Comparison of ENCODE assay signal across 8 cellular contexts in the genomic region with DNA sequence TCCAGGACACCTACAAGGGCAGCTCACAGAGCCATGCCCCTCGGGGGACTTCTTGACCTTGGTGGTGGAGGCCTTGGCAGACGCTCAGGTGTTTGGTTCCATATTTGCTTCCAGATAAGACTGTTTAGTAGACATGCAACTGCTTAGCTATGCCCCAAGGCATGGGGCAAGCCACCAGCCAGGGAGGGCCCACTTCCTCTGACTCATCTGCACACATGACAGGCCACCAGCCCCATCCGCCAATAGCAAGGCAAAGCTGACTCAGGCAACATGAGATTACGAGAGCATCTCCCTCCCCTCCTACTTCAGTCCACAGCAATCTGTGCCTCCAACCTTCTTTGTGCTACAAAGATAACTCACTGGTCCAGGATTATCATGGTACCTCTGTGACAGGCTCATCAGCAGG. TPM values are rescaled to one million over a fixed set of nuclear protein-coding genes. Genes with fewer than 3 reads are reported as not detected.
A peak's percentile ranks its signal among the peaks of the same experiment; 100 is the strongest.
DNase-seq lines count a peak whose midpoint lies in the region; FAIRE-seq and TF ChIP-seq lines count a peak whose summit lies in the region.
"Had no signal": no experiment of that assay in that cellular context is flagged by ENCODE, and none has a peak within 500 bp of the region (broad histone marks: within the 10 kb centered on the region; RNA-seq: fewer than 3 reads in every experiment).

No MANE protein-coding gene starts in this region.

- no peak for TF ChIP-seq CTCF in cardiac fibroblast (IDR thresholded peaks at IDR 0.05; ENCODE audit: low read depth, low read length)

- peak; percentile 96 for FAIRE-seq in H54 (lab: Jason Lieb, UNC)
- FAIRE-seq: endometrium had no signal

- TF ChIP-seq POLR2A in H54 (IDR thresholded peaks at IDR 0.05; ENCODE audit: low read depth, low read length): peak; percentile 11; the same call in 1 of the 2 replicates

- DNase-seq in H54 (ENCODE audit: insufficient read length, low spot score): peak; percentile 94
- DNase-seq in NOMO-1 treated with DMSO at 0.1 percent for 48 hours (lab: John Stamatoyannopoulos, UW; ENCODE audit: unreplicated experiment): peak; percentile 75
- peak; percentile 58 to 84 for DNase-seq in cardiac fibroblast (ENCODE audit: low read depth in 2 of 2)
- DNase-seq in renal cortical epithelial cell (ENCODE audit: low read depth): peak; percentile 86
- DNase-seq in NCI-H510A (lab: John Stamatoyannopoulos, UW): no peak
- no peak for DNase-seq in NCI-H2196 treated with DMSO at 0.1 percent for 48 hours (lab: John Stamatoyannopoulos, UW; ENCODE audit: unreplicated experiment)
- no peak for DNase-seq in DMS153 treated with DMSO at 0.1 percent for 48 hours (lab: John Stamatoyannopoulos, UW; ENCODE audit: unreplicated experiment)

- no peak overlapping the region for H3K4me3 ChIP-seq in cardiac fibroblast (replicated peaks in 1 of 2; ENCODE audit: low read depth in 2 of 2, low read length in 2 of 2)

RNA-seq across cellular contexts. Expression of a gene that starts 54.9 kb away (rescaled TPM):
- 12.9 and 17.7 TPM in 2 replicates for total RNA-seq in renal cortical epithelial cell

Comparison
In these comparisons a context has a peak if more than half of its experiments do, and no peak if none do; other contexts are left out.
1. DNase-seq: peak in H54 (single experiment), NOMO-1 treated with DMSO at 0.1 percent for 48 hours (single experiment), cardiac fibroblast (2 of 2) and renal cortical epithelial cell (single experiment); none in NCI-H510A (single experiment), NCI-H2196 treated with DMSO at 0.1 percent for 48 hours (single experiment) and DMS153 treated with DMSO at 0.1 percent for 48 hours (single experiment).